Comparison of ENCODE assay signal across 39 cellular contexts in genomic region chr3:8604006-8604405, GRCh38. TPM values are rescaled to one million over a fixed set of nuclear protein-coding genes. Genes with fewer than 3 reads are reported as not detected.
"Had no signal": no experiment of that assay in that cellular context is flagged by ENCODE, and none has a peak within 500 bp of the region (broad histone marks: within the 10 kb centered on the region; RNA-seq: fewer than 3 reads in every experiment).

No MANE protein-coding gene starts in this region.

- H3K27me3 ChIP-seq: adrenal gland, body of pancreas, esophagus squamous epithelium, gastroesophageal sphincter had no signal

- H3K27ac ChIP-seq: adrenal gland, body of pancreas, epithelial cell of prostate, gastroesophageal sphincter, WERI-Rb-1 had no signal

- DNase-seq: activated B cell treated with CpG ODN at 0.5 μM for 24 hours; activated CD4-positive, alpha-beta T cell treated with anti-CD3 and anti-CD28 coated beads for 48 hours; activated CD4-positive, alpha-beta T cell treated with anti-CD3 and anti-CD28 coated beads, Interleukin-2, amount 50 U/mL, for 1 hour; activated CD4-positive, alpha-beta T cell treated with anti-CD3 and anti-CD28 coated beads, Interleukin-2, amount 50 U/mL, for 48 hours; activated CD8-positive, alpha-beta memory T cell treated with anti-CD3 and anti-CD28 coated beads, Interleukin-2, amount 10 ng/mL, durations not matched to agents 7 days and 5 days; activated CD8-positive, alpha-beta memory T cell treated with anti-CD3 and anti-CD28 coated beads, Interleukin-2, amount 50 U/mL, for 4 hours; activated CD8-positive, alpha-beta T cell treated with anti-CD3 and anti-CD28 coated beads for 36 hours; activated effector memory CD4-positive, alpha-beta T cell treated with anti-CD3 and anti-CD28 coated beads, Interleukin-2, amount 50 U/mL, for 16 hours; activated naive CD4-positive, alpha-beta T cell treated with anti-CD3 and anti-CD28 coated beads for 36 hours; activated naive CD8-positive, alpha-beta T cell treated with anti-CD3 and anti-CD28 coated beads for 36 hours; activated naive CD8-positive, alpha-beta T cell treated with anti-CD3 and anti-CD28 coated beads, Interleukin-2, amount 50 U/mL, for 24 hours; activated T-cell treated with anti-CD3 and anti-CD28 coated beads, Interleukin-2, amount 50 U/mL, for 1 hour; activated T-cell treated with anti-CD3 and anti-CD28 coated beads, Interleukin-2, amount 50 U/mL, for 48 hours; amygdala; aorta; body of pancreas; caudate nucleus; effector CD8-positive, alpha-beta T cell; esophagus squamous epithelium; foreskin melanocyte; SW 1271; T-helper 1 cell; T-helper 17 cell; T1000; WERI-Rb-1 had no signal

- H3K4me3 ChIP-seq: adrenal gland, body of pancreas, esophagus squamous epithelium, gastroesophageal sphincter had no signal

- H3K36me3 ChIP-seq: adrenal gland, esophagus squamous epithelium, gastroesophageal sphincter, WERI-Rb-1 had no signal

- H3K4me1 Mint-ChIP-seq: activated B cell treated with CpG ODN at 0.5 μM for 24 hours; activated CD8-positive, alpha-beta memory T cell treated with anti-CD3 and anti-CD28 coated beads, Interleukin-2, amount 10 ng/mL, durations not matched to agents 7 days and 5 days; activated naive CD4-positive, alpha-beta T cell treated with anti-CD3 and anti-CD28 coated beads, Interleukin-2, amount 50 U/mL, for 24 hours; activated naive CD8-positive, alpha-beta T cell treated with anti-CD3 and anti-CD28 coated beads for 36 hours; activated naive CD8-positive, alpha-beta T cell treated with anti-CD3 and anti-CD28 coated beads, Interleukin-2, amount 50 U/mL, for 24 hours; T-helper 17 cell had no signal

- H3K36me3 Mint-ChIP-seq: activated CD8-positive, alpha-beta memory T cell treated with anti-CD3 and anti-CD28 coated beads, Interleukin-2, amount 10 ng/mL, durations not matched to agents 7 days and 5 days; activated naive CD4-positive, alpha-beta T cell treated with anti-CD3 and anti-CD28 coated beads, Interleukin-2, amount 50 U/mL, for 24 hours; activated naive CD8-positive, alpha-beta T cell treated with anti-CD3 and anti-CD28 coated beads for 36 hours had no signal

- H3K4me3 Mint-ChIP-seq: activated B cell treated with CpG ODN at 0.5 μM for 24 hours; activated CD8-positive, alpha-beta memory T cell treated with anti-CD3 and anti-CD28 coated beads, Interleukin-2, amount 10 ng/mL, durations not matched to agents 7 days and 5 days; activated CD8-positive, alpha-beta T cell treated with anti-CD3 and anti-CD28 coated beads for 36 hours; activated naive CD4-positive, alpha-beta T cell treated with anti-CD3 and anti-CD28 coated beads for 36 hours; activated naive CD4-positive, alpha-beta T cell treated with anti-CD3 and anti-CD28 coated beads, Interleukin-2, amount 50 U/mL, for 24 hours; activated naive CD8-positive, alpha-beta T cell treated with anti-CD3 and anti-CD28 coated beads for 36 hours; activated naive CD8-positive, alpha-beta T cell treated with anti-CD3 and anti-CD28 coated beads, Interleukin-2, amount 50 U/mL, for 24 hours; activated T-helper 1 cell treated with anti-CD3 and anti-CD28 coated beads, Interleukin-12 subunit alpha, Interleukin-12 subunit beta, Interleukin-2, Interleukin-4 antibody, amounts not matched to agents 30 ng/mL and 10 ng/mL and 1 ng/mL, durations not matched to agents 14 hours and 24 hours and 36 hours; T-helper 17 cell; T-helper 2 cell treated with Interferon-gamma antibody and Interleukin-4, amounts not matched to agents 5 μg/mL and 100 μg/mL, for 36 hours had no signal

- H3K27me3 Mint-ChIP-seq: activated CD8-positive, alpha-beta T cell treated with anti-CD3 and anti-CD28 coated beads for 36 hours; activated naive CD4-positive, alpha-beta T cell treated with anti-CD3 and anti-CD28 coated beads, Interleukin-2, amount 50 U/mL, for 24 hours; activated naive CD8-positive, alpha-beta T cell treated with anti-CD3 and anti-CD28 coated beads for 36 hours; activated naive CD8-positive, alpha-beta T cell treated with anti-CD3 and anti-CD28 coated beads, Interleukin-2, amount 50 U/mL, for 24 hours had no signal

- H3K27ac Mint-ChIP-seq: activated B cell treated with CpG ODN at 0.5 μM for 24 hours; activated CD8-positive, alpha-beta memory T cell treated with anti-CD3 and anti-CD28 coated beads, Interleukin-2, amount 10 ng/mL, durations not matched to agents 7 days and 5 days; activated CD8-positive, alpha-beta T cell treated with anti-CD3 and anti-CD28 coated beads for 36 hours; activated naive CD4-positive, alpha-beta T cell treated with anti-CD3 and anti-CD28 coated beads for 36 hours; activated naive CD4-positive, alpha-beta T cell treated with anti-CD3 and anti-CD28 coated beads, Interleukin-2, amount 50 U/mL, for 24 hours; activated naive CD8-positive, alpha-beta T cell treated with anti-CD3 and anti-CD28 coated beads for 36 hours; activated naive CD8-positive, alpha-beta T cell treated with anti-CD3 and anti-CD28 coated beads, Interleukin-2, amount 50 U/mL, for 24 hours; activated T-helper 1 cell treated with anti-CD3 and anti-CD28 coated beads, Interleukin-12 subunit alpha, Interleukin-12 subunit beta, Interleukin-2, Interleukin-4 antibody, amounts not matched to agents 30 ng/mL and 10 ng/mL and 1 ng/mL, durations not matched to agents 14 hours and 24 hours and 36 hours; activated T-helper 2 cell treated with anti-CD3 and anti-CD28 coated beads, Interferon-gamma antibody, Interleukin-2, Interleukin-4, amounts not matched to agents 10 μg/mL and 5 μg/mL and 100 μg/mL, durations not matched to agents 14 hours and 24 hours and 36 hours; T-helper 17 cell; T-helper 2 cell treated with Interferon-gamma antibody and Interleukin-4, amounts not matched to agents 5 μg/mL and 100 μg/mL, for 36 hours had no signal

- H3K9me3 ChIP-seq: adrenal gland, body of pancreas, esophagus squamous epithelium, gastroesophageal sphincter had no signal

- H3K9me3 Mint-ChIP-seq: activated B cell treated with CpG ODN at 0.5 μM for 24 hours; activated CD8-positive, alpha-beta T cell treated with anti-CD3 and anti-CD28 coated beads for 36 hours; activated naive CD4-positive, alpha-beta T cell treated with anti-CD3 and anti-CD28 coated beads for 36 hours; activated naive CD4-positive, alpha-beta T cell treated with anti-CD3 and anti-CD28 coated beads, Interleukin-2, amount 50 U/mL, for 24 hours; activated naive CD8-positive, alpha-beta T cell treated with anti-CD3 and anti-CD28 coated beads for 36 hours; activated T-helper 1 cell treated with anti-CD3 and anti-CD28 coated beads, Interleukin-12 subunit alpha, Interleukin-12 subunit beta, Interleukin-2, Interleukin-4 antibody, amounts not matched to agents 30 ng/mL and 10 ng/mL and 1 ng/mL, durations not matched to agents 14 hours and 24 hours and 36 hours; activated T-helper 2 cell treated with anti-CD3 and anti-CD28 coated beads, Interferon-gamma antibody, Interleukin-2, Interleukin-4, amounts not matched to agents 10 μg/mL and 5 μg/mL and 100 μg/mL, durations not matched to agents 14 hours and 24 hours and 36 hours; T-helper 2 cell treated with Interferon-gamma antibody and Interleukin-4, amounts not matched to agents 5 μg/mL and 100 μg/mL, for 36 hours had no signal

- ATAC-seq: activated CD4-positive, CD25-positive, alpha-beta regulatory T cell treated with anti-CD3 and anti-CD28 coated beads, Interleukin-2, amount 50 U/mL, for 24 hours; activated CD8-positive, alpha-beta memory T cell treated with anti-CD3 and anti-CD28 coated beads, Interleukin-2, amount 10 ng/mL, durations not matched to agents 7 days and 5 days; activated CD8-positive, alpha-beta T cell treated with anti-CD3 and anti-CD28 coated beads for 36 hours; activated naive CD8-positive, alpha-beta T cell treated with anti-CD3 and anti-CD28 coated beads, Interleukin-2, amount 50 U/mL, for 24 hours; body of pancreas; gastroesophageal sphincter; T-helper 17 cell had no signal

RNA-seq across cellular contexts. Expression of gene SSUH2, which starts 40.6 kb away (rescaled TPM):
- total RNA-seq: activated B cell treated with CpG ODN at 0.5 μM for 24 hours; activated CD8-positive, alpha-beta memory T cell treated with anti-CD3 and anti-CD28 coated beads for 36 hours; activated T-helper 1 cell treated with anti-CD3 and anti-CD28 coated beads, Interleukin-12 subunit alpha, Interleukin-12 subunit beta, Interleukin-2, Interleukin-4 antibody, amounts not matched to agents 30 ng/mL and 10 ng/mL and 1 ng/mL, durations not matched to agents 14 hours and 24 hours and 36 hours; chondrocyte; fibroblast of lung; fibroblast of villous mesenchyme; glomerular endothelial cell; T-helper 17 cell had no signal
- polyA plus RNA-seq: endothelial cell of umbilical vein had no signal
